1 cellular context compared by ENCODE assay signal in the genomic region with DNA sequence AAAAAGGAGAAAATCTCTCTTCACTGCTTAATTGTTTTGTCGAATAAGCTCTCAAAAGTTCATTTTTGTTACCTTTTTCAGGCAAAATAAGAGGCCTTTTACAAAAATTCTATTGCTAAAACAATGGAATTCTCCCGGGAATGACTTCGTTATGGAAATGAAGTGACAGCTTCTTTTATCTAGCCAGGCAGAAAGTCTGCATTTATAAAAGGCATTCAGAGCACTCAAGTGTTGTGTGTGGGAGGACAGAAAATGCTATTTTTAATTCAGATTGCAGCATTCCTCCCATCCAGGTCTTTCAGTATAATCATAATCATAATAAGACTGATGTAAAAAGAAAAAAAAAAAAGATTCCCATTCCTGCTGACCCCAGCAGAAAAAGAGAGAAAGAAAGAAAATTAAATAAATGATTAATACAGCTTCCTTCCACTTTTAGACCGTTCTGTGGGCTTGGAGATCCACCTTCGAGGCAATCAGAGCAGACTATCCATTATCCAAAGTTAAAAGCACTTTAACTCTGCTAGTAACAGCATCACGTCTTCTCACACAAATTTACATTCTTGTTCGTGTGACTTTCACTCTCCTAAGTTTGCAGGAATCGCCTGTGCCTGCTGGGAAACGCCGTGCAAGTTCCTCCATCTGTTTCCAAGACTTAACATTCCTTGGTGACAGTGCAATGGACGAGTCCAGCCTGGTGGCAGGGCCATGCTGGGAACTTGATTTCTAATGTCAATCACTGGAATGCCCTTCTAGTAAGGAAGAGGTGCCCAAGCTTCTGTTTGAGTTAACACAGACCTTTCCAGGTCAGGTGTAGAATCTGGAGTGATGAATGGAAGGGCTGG.
TF ChIP-seq lines count a peak whose summit lies in the region.

No MANE protein-coding gene starts in this region.

TF ChIP-seq in GM23338, 12 proteins besides CTCF, POLR2A, EP300 and RAD21 (continued from another document):
- no peak for TF ChIP-seq ZNF331 (CRISPR knock-in tag; IDR thresholded peaks at IDR 0.05; ENCODE audit: low read depth)
- no peak for TF ChIP-seq STAT1 (IDR thresholded peaks at IDR 0.05; ENCODE audit: unreplicated experiment)
- no peak for TF ChIP-seq EZH2 (IDR thresholded peaks at IDR 0.05; ENCODE audit: low read depth, unreplicated experiment)
- TF ChIP-seq NANOG (IDR thresholded peaks at IDR 0.05; ENCODE audit: borderline replicate concordance), result peak; percentile 31; the same call in 1 of the 2 replicates
TF ChIP-seq in GM23338: peak in this region for 1.
